In genomic region chr6:166775180-166775922, GRCh38 we compare ENCODE assay signal across 9 cellular contexts.
A peak's percentile ranks its signal among the peaks of the same experiment; 100 is the strongest.
DNase-seq lines count a peak whose midpoint lies in the region; ATAC-seq and TF ChIP-seq lines count a peak whose summit lies in the region.
"Had no signal": no experiment of that assay in that cellular context is flagged by ENCODE, and none has a peak within 500 bp of the region (broad histone marks: within the 10 kb centered on the region; RNA-seq: fewer than 3 reads in every experiment).

No MANE protein-coding gene starts in this region.

- peak; percentile 71 to 82 for ATAC-seq in activated naive CD4-positive, alpha-beta T cell treated with anti-CD3 and anti-CD28 coated beads, Interleukin-2, amount 50 U/mL, for 72 hours
- ATAC-seq in Right ventricle myocardium superior (ENCODE audit: poor library complexity) (peak; percentile 46), HG03045 (IDR thresholded peaks at IDR 0.05; ENCODE audit: unreplicated experiment) (no peak)

- no peak overlapping the region for H3K27ac Mint-ChIP-seq in activated naive CD4-positive, alpha-beta T cell treated with anti-CD3 and anti-CD28 coated beads, Interleukin-2, amount 50 U/mL, for 72 hours

- DNase-seq in SKM-1 treated with dmso at 0.1 percent for 144 hours (lab: John Stamatoyannopoulos, UW; ENCODE audit: unreplicated experiment) (peak; percentile 72), SKM-1 (lab: John Stamatoyannopoulos, UW; ENCODE audit: unreplicated experiment) (no peak), LNCaP clone FGC (ENCODE audit: low read depth) (peak; percentile 42), SK-N-MC (ENCODE audit: low read depth, low spot score) (peak; percentile 39), Right ventricle myocardium superior (no peak), prostate gland (ENCODE audit: low spot score) (peak; percentile 39)
- DNase-seq in activated naive CD4-positive, alpha-beta T cell treated with anti-CD3 and anti-CD28 coated beads, Interleukin-2, amount 50 U/mL, for 72 hours (ENCODE audit: low spot score in 2 of 2): peak in 1 of 2 donors; percentile 70

- H3K27me3 ChIP-seq in prostate gland (replicated peaks; ENCODE audit: insufficient read depth): no peaks in the 10 kb centered on the region

- no peak for TF ChIP-seq POLR2A in prostate gland (IDR thresholded peaks at IDR 0.05)

- 39% methylated on average over 24 of the region's 24 CpGs for WGBS in prostate gland

- H3K4me1 ChIP-seq in prostate gland (replicated peaks): no peaks in the 10 kb centered on the region

- no peaks in the 10 kb centered on the region for H3K36me3 ChIP-seq in SK-N-MC (ENCODE audit: insufficient read depth, low read length)
- no peaks in the 10 kb centered on the region for H3K36me3 ChIP-seq in prostate gland

- TF ChIP-seq CTCF in LNCaP clone FGC (IDR thresholded peaks at IDR 0.05; ENCODE audit: control insufficient read depth, extremely low read depth, insufficient read depth) (peak; percentile 80), prostate gland (IDR thresholded peaks at IDR 0.05) (peak; percentile 62 to 88 (median 78))

- no peaks in the 10 kb centered on the region for H3K9me3 Mint-ChIP-seq in activated naive CD4-positive, alpha-beta T cell treated with anti-CD3 and anti-CD28 coated beads, Interleukin-2, amount 50 U/mL, for 72 hours

- H3K4me3 ChIP-seq in LNCaP clone FGC (ENCODE audit: low read depth, low read length) (no peak overlapping the region), SK-N-MC (no peak overlapping the region), prostate gland (no peak overlapping the region)
- H3K4me3 ChIP-seq: skin epidermis had no signal

- intact Hi-C loops in Right ventricle myocardium superior (cut with DNase I): loop anchor here (5.0 kb wide), 1 partner anchor 367 kb away; no protein-coding TSS in a partner anchor
- intact Hi-C loops in prostate gland (cut with DNase I): no loop called here

- H3K36me3 Mint-ChIP-seq in activated naive CD4-positive, alpha-beta T cell treated with anti-CD3 and anti-CD28 coated beads, Interleukin-2, amount 50 U/mL, for 72 hours: no peaks in the 10 kb centered on the region

- H3K9me3 ChIP-seq in SK-N-MC (ENCODE audit: low read depth, low read length): no peaks in the 10 kb centered on the region
- no peaks in the 10 kb centered on the region for H3K9me3 ChIP-seq in prostate gland

- H3K27ac ChIP-seq in SK-N-MC (no peak overlapping the region), prostate gland (no peak overlapping the region)
- H3K27ac ChIP-seq: skin epidermis had no signal

- no peak overlapping the region for H3K9ac ChIP-seq in SK-N-MC (ENCODE audit: insufficient read length)

Comparison
In these comparisons a context has a peak if more than half of its experiments do, and no peak if none do; other contexts are left out.
1. DNase-seq: peak in SKM-1 treated with dmso at 0.1 percent for 144 hours (single experiment), LNCaP clone FGC (single experiment), SK-N-MC (single experiment) and prostate gland (single experiment); none in SKM-1 (single experiment) and Right ventricle myocardium superior (single experiment).